Comparison of ENCODE assay signal across 7 cellular contexts in genomic region chrX:42624524-42624923, GRCh38.
"Had no signal": no experiment of that assay in that cellular context is flagged by ENCODE, and none has a peak within 500 bp of the region (broad histone marks: within the 10 kb centered on the region; RNA-seq: fewer than 3 reads in every experiment).

No MANE protein-coding gene starts in this region.

- DNase-seq: H9, HCEC 1CT, IMR-90 had no signal

- ATAC-seq: GM23338, K562 had no signal

- H3K9me3 Mint-ChIP-seq: GM23338 had no signal

- FAIRE-seq: H54, HTR-8/SVneo, K562 had no signal

- H3K27ac Mint-ChIP-seq: GM23338, H9 had no signal

- H3K4me1 Mint-ChIP-seq: GM23338 had no signal

- H3K4me3 Mint-ChIP-seq: GM23338, H9 had no signal

- H3K4me3 ChIP-seq: GM23338, K562 had no signal
